Comparison of ENCODE assay signal across 21 cellular contexts in genomic region chr12:82366182-82366581, GRCh38. TPM values are rescaled to one million over a fixed set of nuclear protein-coding genes. Genes with fewer than 3 reads are reported as not detected.
DNase-seq lines count a peak whose midpoint lies in the region; ATAC-seq, FAIRE-seq and TF ChIP-seq lines count a peak whose summit lies in the region.
"Had no signal": no experiment of that assay in that cellular context is flagged by ENCODE, and none has a peak within 500 bp of the region (broad histone marks: within the 10 kb centered on the region; RNA-seq: fewer than 3 reads in every experiment).

No MANE protein-coding gene starts in this region.

- no peak overlapping the region for H3K27ac Mint-ChIP-seq in stimulated activated naive CD8-positive, alpha-beta T cell treated with anti-CD3 and anti-CD28 coated beads, Interleukin-15, amount 100 ng/mL, for 72 hours
- H3K27ac Mint-ChIP-seq: dendritic cell treated with granulocyte-macrophage colony-stimulating factor and Interleukin-4, amounts not matched to agents 40 ng/mL and 50 ng/mL, for 4 days; T-helper 2 cell treated with Interferon-gamma antibody and Interleukin-4, amounts not matched to agents 5 μg/mL and 100 μg/mL, for 36 hours had no signal

- TF ChIP-seq POLR2A in GM12891 (IDR thresholded peaks at IDR 0.05; ENCODE audit: low read depth, low read length) = no peak

- peak; percentile 57 for ATAC-seq in HG02588 (IDR thresholded peaks at IDR 0.05; ENCODE audit: unreplicated experiment)
- no peak for ATAC-seq in stimulated activated naive CD8-positive, alpha-beta T cell treated with anti-CD3 and anti-CD28 coated beads, Interleukin-15, amount 100 ng/mL, for 72 hours
- ATAC-seq: left colon, Right ventricle myocardium inferior had no signal

- no peak for FAIRE-seq in GM12891 (lab: Jason Lieb, UNC)

- no peaks in the 10 kb centered on the region for H3K9me3 Mint-ChIP-seq in stimulated activated naive CD8-positive, alpha-beta T cell treated with anti-CD3 and anti-CD28 coated beads, Interleukin-15, amount 100 ng/mL, for 72 hours

- peaks cover 17% of the 10 kb centered on the region for H3K4me1 Mint-ChIP-seq in stimulated activated naive CD8-positive, alpha-beta T cell treated with anti-CD3 and anti-CD28 coated beads, Interleukin-15, amount 100 ng/mL, for 72 hours

- no peaks in the 10 kb centered on the region for H3K27me3 Mint-ChIP-seq in stimulated activated naive CD8-positive, alpha-beta T cell treated with anti-CD3 and anti-CD28 coated beads, Interleukin-15, amount 100 ng/mL, for 72 hours
- H3K27me3 Mint-ChIP-seq: dendritic cell treated with granulocyte-macrophage colony-stimulating factor and Interleukin-4, amounts not matched to agents 40 ng/mL and 50 ng/mL, for 4 days had no signal

- H3K4me3 Mint-ChIP-seq in stimulated activated naive CD8-positive, alpha-beta T cell treated with anti-CD3 and anti-CD28 coated beads, Interleukin-15, amount 100 ng/mL, for 72 hours = no peak overlapping the region
- H3K4me3 Mint-ChIP-seq: dendritic cell treated with granulocyte-macrophage colony-stimulating factor and Interleukin-4, amounts not matched to agents 40 ng/mL and 50 ng/mL, for 4 days; T-helper 2 cell treated with Interferon-gamma antibody and Interleukin-4, amounts not matched to agents 5 μg/mL and 100 μg/mL, for 36 hours had no signal

- DNase-seq in GM12891 (ENCODE audit: insufficient read length, low spot score) = no peak
- DNase-seq in NCI-H2171 treated with DMSO at 0.1 percent for 48 hours (lab: John Stamatoyannopoulos, UW) = peak; percentile 98
- DNase-seq in fibroblast of peridontal ligament (ENCODE audit: extremely low read depth) = peak; percentile 70
- DNase-seq in kidney glomerular epithelial cell (lab: John Stamatoyannopoulos, UW) = no peak
- no peak for DNase-seq in stimulated activated naive CD8-positive, alpha-beta T cell treated with anti-CD3 and anti-CD28 coated beads, Interleukin-15, amount 100 ng/mL, for 72 hours
- no peak for DNase-seq in DMS153 treated with DMSO at 0.1 percent for 48 hours (lab: John Stamatoyannopoulos, UW; ENCODE audit: unreplicated experiment)
- no peak for DNase-seq in T-helper 1 cell
- DNase-seq: activated CD4-positive, alpha-beta T cell treated with anti-CD3 and anti-CD28 coated beads for 1 hour; activated gamma-delta T cell treated with Interleukin-2 at 50 U/mL for 16 hours; aorta; H7; hippocampal formation; left colon; NCI-H2029; sigmoid colon; stimulated activated CD4-positive, alpha-beta T cell treated with anti-CD3 and anti-CD28 coated beads, Interleukin-2, amount 100 ng/mL, for 48 hours; stimulated activated CD8-positive, alpha-beta memory T cell treated with anti-CD3 and anti-CD28 coated beads, Interleukin-4, amount 100 ng/mL, for 48 hours had no signal

TF ChIP-seq in GM12891, 5 proteins besides CTCF, POLR2A, EP300 and RAD21:
- TF ChIP-seq POU2F2 (IDR thresholded peaks at IDR 0.05; ENCODE audit: low read depth, low read length) (no peak), SPI1 (IDR thresholded peaks at IDR 0.05; ENCODE audit: low read depth, low read length) (0 out of 2 replicates have a peak, but pooled peaks have one; percentile 24), PAX5 (IDR thresholded peaks at IDR 0.05; ENCODE audit: insufficient read depth, low read length, severe bottlenecking) (no peak), TAF1 (IDR thresholded peaks at IDR 0.05; ENCODE audit: low read depth, low read length) (no peak), POLR2AphosphoS5 (IDR thresholded peaks at IDR 0.05; ENCODE audit: low read depth, low read length) (no peak)

RNA-seq across cellular contexts. Expression of gene METTL25, which starts 7.9 kb away (rescaled TPM):
- 4.6 TPM for polyA plus RNA-seq in GM12891 (2012; ENCODE audit: low read depth, missing spikeins)

RNA-seq across cellular contexts. Expression of gene CCDC59, which starts 8.0 kb away (rescaled TPM):
- 56.1 TPM for polyA plus RNA-seq in GM12891 (2012; ENCODE audit: low read depth, missing spikeins)

Comparison
In these comparisons a context has a peak if more than half of its experiments do, and no peak if none do; other contexts are left out.
1. DNase-seq: peak in NCI-H2171 treated with DMSO at 0.1 percent for 48 hours (single experiment) and fibroblast of peridontal ligament (single experiment); none in GM12891 (single experiment), kidney glomerular epithelial cell (single experiment), stimulated activated naive CD8-positive, alpha-beta T cell treated with anti-CD3 and anti-CD28 coated beads, Interleukin-15, amount 100 ng/mL, for 72 hours (0 of 2), DMS153 treated with DMSO at 0.1 percent for 48 hours (single experiment) and T-helper 1 cell (0 of 5).